ENCODE assay signal across 9 cellular contexts in the genomic region with DNA sequence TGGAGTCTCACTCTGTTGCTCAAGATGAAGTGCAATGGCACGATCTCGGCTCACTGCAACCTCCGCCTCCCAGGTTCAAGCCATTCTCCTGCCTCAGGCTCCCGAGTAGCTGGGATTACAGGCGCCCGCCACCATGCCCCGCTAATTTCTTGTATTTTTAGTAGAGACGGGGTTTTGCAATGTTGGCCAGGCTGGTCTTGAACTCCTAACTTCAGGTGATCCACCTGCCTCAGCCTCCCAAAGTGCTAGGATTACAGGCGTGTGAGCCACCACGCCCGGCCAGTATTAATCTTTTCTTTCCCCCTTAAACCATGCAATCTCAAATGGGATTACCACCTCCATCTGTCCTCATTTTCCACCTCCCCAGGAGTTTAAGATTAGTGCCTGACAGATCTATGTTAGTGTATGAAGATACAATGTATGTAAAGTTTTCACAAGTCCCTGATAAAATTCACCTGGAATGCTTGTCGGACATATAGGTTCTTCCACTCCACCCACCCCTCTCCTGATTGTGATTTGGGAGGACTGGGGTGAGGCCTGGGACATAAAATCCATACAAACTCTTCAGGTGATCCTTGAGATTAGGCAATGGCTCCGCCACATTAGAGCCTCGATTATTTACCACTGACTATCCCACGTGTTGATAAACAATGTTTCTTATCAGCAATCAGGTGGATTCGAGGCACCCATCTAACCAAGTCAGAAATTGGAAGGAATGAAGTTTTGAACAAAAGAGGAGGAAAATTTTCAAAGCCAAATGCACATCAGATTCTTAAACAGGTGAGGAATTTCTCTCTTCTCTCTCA. TPM values are rescaled to one million over a fixed set of nuclear protein-coding genes. Genes with fewer than 3 reads are reported as not detected.
A peak's percentile ranks its signal among the peaks of the same experiment; 100 is the strongest.
DNase-seq lines count a peak whose midpoint lies in the region; ATAC-seq, FAIRE-seq and TF ChIP-seq lines count a peak whose summit lies in the region.
"Had no signal": no experiment of that assay in that cellular context is flagged by ENCODE, and none has a peak within 500 bp of the region (broad histone marks: within the 10 kb centered on the region; RNA-seq: fewer than 3 reads in every experiment).

No MANE protein-coding gene starts in this region.

- H3K36me3 ChIP-seq in heart left ventricle = peaks cover 0 to 8% (median 0%) of the 10 kb centered on the region in 9 donors
- peaks cover 15% of the 10 kb centered on the region; the same call in 2 of the 3 replicates for H3K36me3 ChIP-seq in K562 (ENCODE audit: control insufficient read depth, insufficient read depth, low read length)
- H3K36me3 ChIP-seq in mesenchymal stem cell (ENCODE audit: control insufficient read depth in 1 of 2, insufficient read depth in 2 of 2, low read depth in 1 of 2, low read length in 2 of 2) = peaks cover 0 to 7% of the 10 kb centered on the region in 2 experiments
- no peaks in the 10 kb centered on the region for H3K36me3 ChIP-seq in urinary bladder (ENCODE audit: insufficient read depth)

- peaks cover 4% of the 10 kb centered on the region; the same call in 1 of the 2 replicates for H4K20me1 ChIP-seq in K562 (replicated peaks; ENCODE audit: control insufficient read depth, insufficient read depth, low read length)

- DNase-seq in heart left ventricle (no peak), Right ventricle myocardium superior (no peak), K562 (ENCODE audit: extremely low read depth in 1 of 4, low spot score in 3 of 4) (peak in 1 of 4 experiments; percentile 20), mesenchymal stem cell (no peak), dermis blood vessel endothelial cell (no peak), DMS153 (lab: John Stamatoyannopoulos, UW) (no peak)
- DNase-seq: GF-D8 had no signal

- no peak overlapping the region for H2BK5ac ChIP-seq in mesenchymal stem cell (ENCODE audit: low read depth, low read length, poor library complexity, severe bottlenecking)

- H3K9me1 ChIP-seq in K562 (ENCODE audit: control insufficient read depth, insufficient read depth, low read length) = no peaks in the 10 kb centered on the region

- no peak overlapping the region for H2BK120ac ChIP-seq in mesenchymal stem cell (ENCODE audit: low read depth, low read length)

- TF ChIP-seq RAD21 in K562 (CRISPR knock-in tag; conservative IDR thresholded peaks at IDR 0.05 in 1 of 2, IDR thresholded peaks at IDR 0.05 in 1 of 2) = no peak

- H3K23ac ChIP-seq in mesenchymal stem cell (ENCODE audit: low read length in 2 of 2) = no peak overlapping the region

- no peak for TF ChIP-seq POLR2A in heart left ventricle (IDR thresholded peaks at IDR 0.05)
- no peak for TF ChIP-seq POLR2A in K562 (conservative IDR thresholded peaks at IDR 0.05)

- TF ChIP-seq CTCF in heart left ventricle (IDR thresholded peaks at IDR 0.05) (no peak), K562 (IDR thresholded peaks at IDR 0.05 in 2 of 3, conservative IDR thresholded peaks at IDR 0.05 in 1 of 3; ENCODE audit: insufficient read depth in 2 of 3, low read depth in 1 of 3, low read length in 3 of 3) (no peak)

- in situ Hi-C loops in K562 (cut with MboI) = no loop called here

- peak overlapping the region; percentile 98; the same call in 1 of the 2 replicates for H2AFZ ChIP-seq in K562 (ENCODE audit: low read depth, low read length)
- H2AFZ ChIP-seq in mesenchymal stem cell (ENCODE audit: low read depth, low read length) = no peak overlapping the region

- peaks cover 51% of the 10 kb centered on the region for H3K79me2 ChIP-seq in K562 (ENCODE audit: control insufficient read depth, insufficient read depth, low read length)

- H3K4me1 ChIP-seq in heart left ventricle (peaks cover 0 to 54% (median 25%) of the 10 kb centered on the region in 12 donors), K562 (replicated peaks in 1 of 2; ENCODE audit: control insufficient read depth in 2 of 2, insufficient read depth in 2 of 2, low read length in 2 of 2) (peaks cover 12 to 23% of the 10 kb centered on the region in 2 experiments), mesenchymal stem cell (ENCODE audit: control insufficient read depth, insufficient read depth, low read depth, low read length) (peaks cover 5% of the 10 kb centered on the region), urinary bladder (ENCODE audit: insufficient read depth) (peaks cover 3% of the 10 kb centered on the region)

- H2AK5ac ChIP-seq in mesenchymal stem cell (ENCODE audit: low read length, severe bottlenecking) = no peak overlapping the region

- no peak overlapping the region for H3K4ac ChIP-seq in mesenchymal stem cell (ENCODE audit: low read depth in 1 of 2, low read length in 2 of 2)

- no peak for TF ChIP-seq EP300 in K562 (IDR thresholded peaks at IDR 0.05; ENCODE audit: low read length)

- intact Hi-C loops in heart left ventricle (cut with DNase I) (loop anchor here in 2 of 10 donors (2.0 to 10.0 kb wide), 4 partner anchors 56 to 409 kb away; a partner anchor contains a TSS), Right ventricle myocardium superior (cut with DNase I) (no loop called here), K562 (cut with micrococcal nuclease) (loop anchor here (2.0 to 5.0 kb wide), 2 partner anchors 415 to 696 kb away; no protein-coding TSS in a partner anchor)

- H4K91ac ChIP-seq in mesenchymal stem cell (ENCODE audit: low read length) = no peak overlapping the region

- H3K9me3 ChIP-seq in heart left ventricle (no peaks in the 10 kb centered on the region), K562 (replicated peaks; ENCODE audit: control insufficient read depth, insufficient read depth, low read depth, low read length) (no peaks in the 10 kb centered on the region), mesenchymal stem cell (ENCODE audit: control insufficient read depth, low read length) (no peaks in the 10 kb centered on the region)

- H3K4me3 ChIP-seq in heart left ventricle (peak overlapping the region; percentile 54 to 99 (median 92)), K562 (peak overlapping the region; percentile 96), mesenchymal stem cell (ENCODE audit: insufficient read depth in 1 of 2, low read depth in 1 of 2, low read length in 2 of 2) (peak overlapping the region in 1 of 2 experiments; percentile 97), urinary bladder (ENCODE audit: low read depth, low read length) (peak overlapping the region; percentile 91)

- FAIRE-seq in K562 (lab: Jason Lieb, UNC) = no peak

- H3K27me3 ChIP-seq in heart left ventricle (no peaks in the 10 kb centered on the region), K562 (ENCODE audit: control insufficient read depth in 2 of 2, insufficient read depth in 2 of 2, low read length in 2 of 2) (peaks cover 0 to 7% of the 10 kb centered on the region in 2 experiments; a peak in 2 of 5 replicates), mesenchymal stem cell (ENCODE audit: control insufficient read depth in 1 of 2, insufficient read depth in 1 of 2, low read length in 2 of 2) (peaks cover 5% of the 10 kb centered on the region in 2 experiments)

- H3K79me1 ChIP-seq in mesenchymal stem cell (replicated peaks; ENCODE audit: low read length, poor library complexity, severe bottlenecking) = peaks cover 8% of the 10 kb centered on the region

- no peak overlapping the region for H2BK12ac ChIP-seq in mesenchymal stem cell (ENCODE audit: low read length in 2 of 2)

- no peak overlapping the region for H3K18ac ChIP-seq in mesenchymal stem cell (ENCODE audit: low read depth in 1 of 2, low read length in 2 of 2)

- no peak for ATAC-seq in heart left ventricle
- no peak for ATAC-seq in Right ventricle myocardium superior (ENCODE audit: poor library complexity)
- ATAC-seq in K562 = no peak
- ATAC-seq in esophagus mucosa = no peak

- peak overlapping the region; percentile 96 for H3K4me2 ChIP-seq in K562 (ENCODE audit: insufficient read depth, low read length)
- H3K4me2 ChIP-seq in mesenchymal stem cell (ENCODE audit: low read length, poor library complexity, severe bottlenecking) = peak overlapping the region; percentile 77

- H3K27ac ChIP-seq in heart left ventricle (peak overlapping the region in 6 of 12 donors; percentile 74 to 88 (median 80)), K562 (ENCODE audit: extremely low read depth, low read depth, low read length) (peak overlapping the region; percentile 87), mesenchymal stem cell (ENCODE audit: low read length, poor library complexity, severe bottlenecking) (no peak overlapping the region), urinary bladder (ENCODE audit: low read depth) (no peak overlapping the region)

- no peak overlapping the region for H3K14ac ChIP-seq in mesenchymal stem cell (ENCODE audit: low read length in 2 of 2)

- TSS peak; percentile 64 for BruUV-seq in K562 (replicated peaks; lab: Mats Ljungman, UMichigan)

- no peak overlapping the region for H2BK15ac ChIP-seq in mesenchymal stem cell (ENCODE audit: low read depth, poor library complexity, severe bottlenecking)

- CTCF ChIA-PET in K562 (lab: Yijun Ruan, JAX; ENCODE audit: low intra/inter-chr PET ratio) = interaction anchor here (1.0 to 1.5 kb wide), 2 partner anchors 380 to 415 kb away, joined by 3 to 4 read pairs; no protein-coding TSS in a partner anchor

- POLR2A ChIA-PET in K562 (lab: Yijun Ruan, JAX) = interaction anchor here (0.8 to 1.6 kb wide), 2 partner anchors 9 to 273 kb away, joined by 6 to 15 read pairs; no protein-coding TSS in a partner anchor

- WGBS in heart left ventricle, 4 donors = 62 to 71% (median 65%) methylated on average over 16 of the region's 16 CpGs
- WGBS in K562 (ENCODE audit: insufficient coverage, low coverage, missing lambda C conversion rate) = 4% methylated on average over 16 of the region's 16 CpGs
- 83% methylated on average over 14 of the region's 16 CpGs for WGBS in mesenchymal stem cell
- WGBS in urinary bladder = 60% methylated on average over 16 of the region's 16 CpGs

- no peak overlapping the region for H4K8ac ChIP-seq in mesenchymal stem cell (ENCODE audit: low read length)

- H3K9ac ChIP-seq in K562 (ENCODE audit: insufficient read depth in 1 of 2, low read depth in 2 of 2, low read length in 2 of 2) (peak overlapping the region; percentile 73 to 88), mesenchymal stem cell (ENCODE audit: low read length) (peak overlapping the region; percentile 91)

RNA-seq across cellular contexts. Expression of a gene that starts 1.2 kb away (rescaled TPM):
- total RNA-seq in heart left ventricle (10 to 100 TPM; 37.9 to 62.2 (median 53.8) TPM), Right ventricle myocardium superior (57.2 TPM), K562 (2014; rRNA removed) (61.8 and 70.6 TPM in 2 replicates), K562 (2014; rRNA removed; fragmentation: Illumina TruSeq; extraction: Trizol) (57.4 and 74.2 TPM in 2 replicates), K562 (2015; rRNA removed; fragmentation: Illumina TruSeq; extraction: Trizol) (49.8 and 56.5 TPM in 2 replicates), K562 (2021) (67.7 and 82.2 TPM in 2 replicates), urinary bladder (33.5 TPM), dermis blood vessel endothelial cell (29.6 and 32.0 TPM in 2 replicates), esophagus mucosa (50.5 TPM)
- polyA plus RNA-seq in heart left ventricle (10 to 100 TPM; 40.5 to 86.9 TPM), K562 (2011; rRNA removed) (56.4 and 77.6 TPM in 2 replicates), K562 (2014; fragmentation: Illumina TruSeq; extraction: Trizol) (55.0 and 65.5 TPM in 2 replicates), K562 (2014; fragmentation: Nextera tagmentation; extraction: Ambion mirVana) (10 to 100 TPM; 39.5 to 43.6 TPM), K562 (2014; rRNA removed) (78.0 and 82.4 TPM in 2 replicates), urinary bladder (49.5 TPM)
- 24.4 and 51.3 TPM in 2 replicates for total RNA-seq in K562 (2011; cell fraction: chromatin; rRNA removed; ENCODE audit: low replicate concordance)
- total RNA-seq in K562 (2011; cell fraction: nucleolus; rRNA removed) = 18.3 and 23.0 TPM in 2 replicates
- total RNA-seq in K562 (2011; cell fraction: nucleoplasm; rRNA removed) = 37.7 and 45.7 TPM in 2 replicates
- polyA plus RNA-seq in K562 (2011; cell fraction: cytosol; rRNA removed) = 36.8 and 55.5 TPM in 2 replicates
- polyA plus RNA-seq in K562 (2011; cell fraction: nucleus; rRNA removed) = 26.4 and 28.7 TPM in 2 replicates
- polyA plus RNA-seq in K562 (2012) = 48.1 and 70.5 TPM in 2 replicates
- polyA minus RNA-seq in K562 (2011; rRNA and poly(A)+ RNA removed) = 37.8 and 45.8 TPM in 2 replicates
- polyA minus RNA-seq in K562 (2011; cell fraction: cytosol; rRNA and poly(A)+ RNA removed) = 16.8 and 24.7 TPM in 2 replicates
- 9.6 and 14.0 TPM in 2 replicates for polyA minus RNA-seq in K562 (2011; cell fraction: nucleus; rRNA and poly(A)+ RNA removed)
- polyA plus RNA-seq in mesenchymal stem cell (2013, experiment 1 of 2) = 60.6 TPM
- 62.2 TPM for polyA plus RNA-seq in mesenchymal stem cell (2013, experiment 2 of 2)

RNA-seq across cellular contexts. Expression of a gene that starts 58.1 kb away (rescaled TPM):
- total RNA-seq in heart left ventricle (1 to 10 TPM; 1.6 to 6.6 (median 2.3) TPM), Right ventricle myocardium superior (3.0 TPM), K562 (2014; rRNA removed) (0.82 and 1.1 TPM in 2 replicates), K562 (2014; rRNA removed; fragmentation: Illumina TruSeq; extraction: Trizol) (not detected in 2 replicates), K562 (2015; rRNA removed; fragmentation: Illumina TruSeq; extraction: Trizol) (0.22 TPM in 1 of 2 replicates, not detected in the other), K562 (2021) (1.5 and 2.4 TPM in 2 replicates), urinary bladder (2.0 TPM), dermis blood vessel endothelial cell (2.6 and 3.0 TPM in 2 replicates), esophagus mucosa (2.0 TPM)
- polyA plus RNA-seq in heart left ventricle (under 1 TPM in 1 of 2 donors, not detected in 1; 0.46 TPM), K562 (2011; rRNA removed) (not detected in 2 replicates), K562 (2014; fragmentation: Illumina TruSeq; extraction: Trizol) (0.16 and 0.84 TPM in 2 replicates), K562 (2014; fragmentation: Nextera tagmentation; extraction: Ambion mirVana) (under 1 TPM in 1 of 2 experiments, not detected in 1; 0.18 TPM), K562 (2014; rRNA removed) (0.54 and 0.66 TPM in 2 replicates), urinary bladder (1.2 TPM)
- 2.8 TPM in 1 of 2 replicates, not detected in the other for total RNA-seq in K562 (2011; cell fraction: chromatin; rRNA removed; ENCODE audit: low replicate concordance)
- 0.92 and 3.7 TPM in 2 replicates for total RNA-seq in K562 (2011; cell fraction: nucleolus; rRNA removed)
- total RNA-seq in K562 (2011; cell fraction: nucleoplasm; rRNA removed) = 0.88 and 1.7 TPM in 2 replicates
- 0.65 and 1.6 TPM in 2 replicates for polyA plus RNA-seq in K562 (2011; cell fraction: cytosol; rRNA removed)
- polyA plus RNA-seq in K562 (2011; cell fraction: nucleus; rRNA removed) = 0.48 and 0.63 TPM in 2 replicates
- 0.08 and 1.4 TPM in 2 replicates for polyA plus RNA-seq in K562 (2012)
- polyA minus RNA-seq in K562 (2011; rRNA and poly(A)+ RNA removed) = not detected in 2 replicates
- polyA minus RNA-seq in K562 (2011; cell fraction: cytosol; rRNA and poly(A)+ RNA removed) = not detected in 2 replicates
- polyA minus RNA-seq in K562 (2011; cell fraction: nucleus; rRNA and poly(A)+ RNA removed) = 0.27 TPM in 1 of 2 replicates, not detected in the other
- 1.8 TPM for polyA plus RNA-seq in mesenchymal stem cell (2013, experiment 1 of 2)
- 1.7 TPM for polyA plus RNA-seq in mesenchymal stem cell (2013, experiment 2 of 2)
